Comparison of ENCODE assay signal across 1 cellular context in genomic region chr11:119741369-119742262, GRCh38.
TF ChIP-seq lines count a peak whose summit lies in the region.

No MANE protein-coding gene starts in this region.

TF ChIP-seq in HepG2, 621 proteins besides CTCF, POLR2A, EP300 and RAD21 (continued from another document and continues in another):
- no peak for TF ChIP-seq ZBTB3 (CRISPR knock-in tag; IDR thresholded peaks at IDR 0.05; ENCODE audit: borderline replicate concordance, low read depth)
- no peak for TF ChIP-seq RFX1 (IDR thresholded peaks at IDR 0.05)
- no peak for TF ChIP-seq ZNF281 (CRISPR knock-in tag; IDR thresholded peaks at IDR 0.05; ENCODE audit: borderline replicate concordance)
- TF ChIP-seq ZMYM3 (CRISPR knock-in tag; IDR thresholded peaks at IDR 0.05), result no peak
- no peak for TF ChIP-seq MLX (CRISPR knock-in tag; IDR thresholded peaks at IDR 0.05)
- TF ChIP-seq E2F5 (CRISPR knock-in tag; conservative IDR thresholded peaks at IDR 0.05), result no peak
- TF ChIP-seq, protein P1, sequence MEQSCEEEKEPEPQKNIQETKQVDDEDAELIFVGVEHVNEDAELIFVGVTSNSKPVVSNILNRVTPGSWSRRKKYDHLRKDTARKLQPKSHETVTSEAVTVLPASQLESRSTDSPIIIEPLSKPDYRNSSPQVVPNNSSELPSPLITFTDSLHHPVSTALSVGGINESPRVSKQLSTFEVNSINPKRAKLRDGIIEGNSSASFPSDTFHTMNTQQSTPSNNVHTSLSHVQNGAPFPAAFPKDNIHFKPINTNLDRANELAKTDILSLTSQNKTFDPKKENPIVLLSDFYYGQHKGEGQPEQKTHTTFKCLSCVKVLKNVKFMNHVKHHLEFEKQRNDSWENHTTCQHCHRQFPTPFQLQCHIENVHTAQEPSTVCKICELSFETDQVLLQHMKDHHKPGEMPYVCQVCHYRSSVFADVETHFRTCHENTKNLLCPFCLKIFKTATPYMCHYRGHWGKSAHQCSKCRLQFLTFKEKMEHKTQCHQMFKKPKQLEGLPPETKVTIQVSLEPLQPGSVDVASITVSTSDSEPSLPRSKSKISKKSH (CRISPR knock-in tag; IDR thresholded peaks at IDR 0.05; ENCODE audit: borderline replicate concordance), result peak; percentile 24; the same call in 1 of the 2 replicates
- TF ChIP-seq PITX1 (CRISPR knock-in tag; IDR thresholded peaks at IDR 0.05), result 0 out of 2 replicates have a peak, but pooled peaks have one; percentile 18
- no peak for TF ChIP-seq ZNF441 (CRISPR knock-in tag; IDR thresholded peaks at IDR 0.05; ENCODE audit: borderline replicate concordance)
- TF ChIP-seq ARNT2 (CRISPR knock-in tag; IDR thresholded peaks at IDR 0.05; ENCODE audit: low read depth), result no peak
- no peak for TF ChIP-seq HDAC6 (IDR thresholded peaks at IDR 0.05; ENCODE audit: low read depth, low read length)
- peak; percentile 45; the same call in 1 of the 2 replicates for TF ChIP-seq ZFY (CRISPR knock-in tag; IDR thresholded peaks at IDR 0.05)
- no peak for TF ChIP-seq ZFP36 (IDR thresholded peaks at IDR 0.05; ENCODE audit: borderline replicate concordance, low read depth, low read length, partially characterized antibody)
- TF ChIP-seq KAT8 (CRISPR knock-in tag; IDR thresholded peaks at IDR 0.05), result no peak
- no peak for TF ChIP-seq ZBTB7B (CRISPR knock-in tag; IDR thresholded peaks at IDR 0.05)
- TF ChIP-seq ZNF256 (CRISPR knock-in tag; conservative IDR thresholded peaks at IDR 0.05), result no peak
- TF ChIP-seq ZSCAN29 (CRISPR knock-in tag; conservative IDR thresholded peaks at IDR 0.05), result no peak
- TF ChIP-seq, protein P2, sequence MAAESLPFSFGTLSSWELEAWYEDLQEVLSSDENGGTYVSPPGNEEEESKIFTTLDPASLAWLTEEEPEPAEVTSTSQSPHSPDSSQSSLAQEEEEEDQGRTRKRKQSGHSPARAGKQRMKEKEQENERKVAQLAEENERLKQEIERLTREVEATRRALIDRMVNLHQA (CRISPR knock-in tag; IDR thresholded peaks at IDR 0.05), result no peak
- no peak for TF ChIP-seq KLF13 (CRISPR knock-in tag; IDR thresholded peaks at IDR 0.05)
- no peak for TF ChIP-seq SMARCE1 (IDR thresholded peaks at IDR 0.05; ENCODE audit: borderline replicate concordance)
- TF ChIP-seq, protein P3, sequence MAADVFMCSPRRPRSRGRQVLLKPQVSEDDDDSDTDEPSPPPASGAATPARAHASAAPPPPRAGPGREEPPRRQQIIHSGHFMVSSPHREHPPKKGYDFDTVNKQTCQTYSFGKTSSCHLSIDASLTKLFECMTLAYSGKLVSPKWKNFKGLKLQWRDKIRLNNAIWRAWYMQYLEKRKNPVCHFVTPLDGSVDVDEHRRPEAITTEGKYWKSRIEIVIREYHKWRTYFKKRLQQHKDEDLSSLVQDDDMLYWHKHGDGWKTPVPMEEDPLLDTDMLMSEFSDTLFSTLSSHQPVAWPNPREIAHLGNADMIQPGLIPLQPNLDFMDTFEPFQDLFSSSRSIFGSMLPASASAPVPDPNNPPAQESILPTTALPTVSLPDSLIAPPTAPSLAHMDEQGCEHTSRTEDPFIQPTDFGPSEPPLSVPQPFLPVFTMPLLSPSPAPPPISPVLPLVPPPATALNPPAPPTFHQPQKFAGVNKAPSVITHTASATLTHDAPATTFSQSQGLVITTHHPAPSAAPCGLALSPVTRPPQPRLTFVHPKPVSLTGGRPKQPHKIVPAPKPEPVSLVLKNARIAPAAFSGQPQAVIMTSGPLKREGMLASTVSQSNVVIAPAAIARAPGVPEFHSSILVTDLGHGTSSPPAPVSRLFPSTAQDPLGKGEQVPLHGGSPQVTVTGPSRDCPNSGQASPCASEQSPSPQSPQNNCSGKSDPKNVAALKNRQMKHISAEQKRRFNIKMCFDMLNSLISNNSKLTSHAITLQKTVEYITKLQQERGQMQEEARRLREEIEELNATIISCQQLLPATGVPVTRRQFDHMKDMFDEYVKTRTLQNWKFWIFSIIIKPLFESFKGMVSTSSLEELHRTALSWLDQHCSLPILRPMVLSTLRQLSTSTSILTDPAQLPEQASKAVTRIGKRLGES (CRISPR knock-in tag; IDR thresholded peaks at IDR 0.05; ENCODE audit: borderline replicate concordance), result no peak
- no peak for TF ChIP-seq SIN3A (IDR thresholded peaks at IDR 0.05; ENCODE audit: borderline replicate concordance, low read depth, low read length)
- no peak for TF ChIP-seq ZNF839 (CRISPR knock-in tag; IDR thresholded peaks at IDR 0.05; ENCODE audit: borderline replicate concordance)
- TF ChIP-seq ZBTB44 (CRISPR knock-in tag; IDR thresholded peaks at IDR 0.05), result no peak
- TF ChIP-seq ZNF326 (CRISPR knock-in tag; IDR thresholded peaks at IDR 0.05; ENCODE audit: borderline replicate concordance), result no peak
- TF ChIP-seq ZSCAN5A (CRISPR knock-in tag; IDR thresholded peaks at IDR 0.05; ENCODE audit: borderline replicate concordance), result no peak
- no peak for TF ChIP-seq HOXD1 (CRISPR knock-in tag; IDR thresholded peaks at IDR 0.05)
- no peak for TF ChIP-seq ZNF460 (CRISPR knock-in tag; IDR thresholded peaks at IDR 0.05; ENCODE audit: borderline replicate concordance)
- TF ChIP-seq, protein P4, sequence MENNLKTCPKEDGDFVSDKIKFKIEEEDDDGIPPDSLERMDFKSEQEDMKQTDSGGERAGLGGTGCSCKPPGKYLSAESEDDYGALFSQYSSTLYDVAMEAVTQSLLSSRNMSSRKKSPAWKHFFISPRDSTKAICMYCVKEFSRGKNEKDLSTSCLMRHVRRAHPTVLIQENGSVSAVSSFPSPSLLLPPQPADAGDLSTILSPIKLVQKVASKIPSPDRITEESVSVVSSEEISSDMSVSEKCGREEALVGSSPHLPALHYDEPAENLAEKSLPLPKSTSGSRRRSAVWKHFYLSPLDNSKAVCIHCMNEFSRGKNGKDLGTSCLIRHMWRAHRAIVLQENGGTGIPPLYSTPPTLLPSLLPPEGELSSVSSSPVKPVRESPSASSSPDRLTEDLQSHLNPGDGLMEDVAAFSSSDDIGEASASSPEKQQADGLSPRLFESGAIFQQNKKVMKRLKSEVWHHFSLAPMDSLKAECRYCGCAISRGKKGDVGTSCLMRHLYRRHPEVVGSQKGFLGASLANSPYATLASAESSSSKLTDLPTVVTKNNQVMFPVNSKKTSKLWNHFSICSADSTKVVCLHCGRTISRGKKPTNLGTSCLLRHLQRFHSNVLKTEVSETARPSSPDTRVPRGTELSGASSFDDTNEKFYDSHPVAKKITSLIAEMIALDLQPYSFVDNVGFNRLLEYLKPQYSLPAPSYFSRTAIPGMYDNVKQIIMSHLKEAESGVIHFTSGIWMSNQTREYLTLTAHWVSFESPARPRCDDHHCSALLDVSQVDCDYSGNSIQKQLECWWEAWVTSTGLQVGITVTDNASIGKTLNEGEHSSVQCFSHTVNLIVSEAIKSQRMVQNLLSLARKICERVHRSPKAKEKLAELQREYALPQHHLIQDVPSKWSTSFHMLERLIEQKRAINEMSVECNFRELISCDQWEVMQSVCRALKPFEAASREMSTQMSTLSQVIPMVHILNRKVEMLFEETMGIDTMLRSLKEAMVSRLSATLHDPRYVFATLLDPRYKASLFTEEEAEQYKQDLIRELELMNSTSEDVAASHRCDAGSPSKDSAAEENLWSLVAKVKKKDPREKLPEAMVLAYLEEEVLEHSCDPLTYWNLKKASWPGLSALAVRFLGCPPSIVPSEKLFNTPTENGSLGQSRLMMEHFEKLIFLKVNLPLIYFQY (CRISPR knock-in tag; IDR thresholded peaks at IDR 0.05; ENCODE audit: borderline replicate concordance), result no peak
- TF ChIP-seq ZNF12 (CRISPR knock-in tag; IDR thresholded peaks at IDR 0.05), result no peak
- TF ChIP-seq NFE2L2 (IDR thresholded peaks at IDR 0.05; ENCODE audit: low read length), result no peak
- TF ChIP-seq, protein P5, sequence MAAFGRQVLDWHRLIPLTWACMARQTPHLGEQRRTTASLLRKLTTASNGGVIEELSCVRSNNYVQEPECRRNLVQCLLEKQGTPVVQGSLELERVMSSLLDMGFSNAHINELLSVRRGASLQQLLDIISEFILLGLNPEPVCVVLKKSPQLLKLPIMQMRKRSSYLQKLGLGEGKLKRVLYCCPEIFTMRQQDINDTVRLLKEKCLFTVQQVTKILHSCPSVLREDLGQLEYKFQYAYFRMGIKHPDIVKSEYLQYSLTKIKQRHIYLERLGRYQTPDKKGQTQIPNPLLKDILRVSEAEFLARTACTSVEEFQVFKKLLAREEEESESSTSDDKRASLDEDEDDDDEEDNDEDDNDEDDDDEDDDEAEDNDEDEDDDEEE (CRISPR knock-in tag; IDR thresholded peaks at IDR 0.05), result no peak
- no peak for TF ChIP-seq PBX2 (CRISPR knock-in tag; IDR thresholded peaks at IDR 0.05)
- no peak for TF ChIP-seq ZNF563 (CRISPR knock-in tag; IDR thresholded peaks at IDR 0.05)
- TF ChIP-seq ZFP82 (CRISPR knock-in tag; IDR thresholded peaks at IDR 0.05; ENCODE audit: borderline replicate concordance), result no peak
- no peak for TF ChIP-seq MIXL1 (CRISPR knock-in tag; IDR thresholded peaks at IDR 0.05)
- no peak for TF ChIP-seq FOSL1 (CRISPR knock-in tag; IDR thresholded peaks at IDR 0.05; ENCODE audit: borderline replicate concordance)
- TF ChIP-seq JUND (CRISPR knock-in tag; IDR thresholded peaks at IDR 0.05), result no peak
- no peak for TF ChIP-seq ZNF572 (CRISPR knock-in tag; IDR thresholded peaks at IDR 0.05)
- no peak for TF ChIP-seq KDM5B (CRISPR knock-in tag; IDR thresholded peaks at IDR 0.05; ENCODE audit: borderline replicate concordance)
- TF ChIP-seq HOXA5 (CRISPR knock-in tag; IDR thresholded peaks at IDR 0.05), result no peak
- TF ChIP-seq JUNB (CRISPR knock-in tag; IDR thresholded peaks at IDR 0.05; ENCODE audit: borderline replicate concordance), result no peak
- TF ChIP-seq E2F1 (CRISPR knock-in tag; IDR thresholded peaks at IDR 0.05), result no peak
